In genomic region chr10:112558476-112559166, GRCh38 we compare ENCODE assay signal across 26 cellular contexts.
"Had no signal": no experiment of that assay in that cellular context is flagged by ENCODE, and none has a peak within 500 bp of the region (broad histone marks: within the 10 kb centered on the region; RNA-seq: fewer than 3 reads in every experiment).

No MANE protein-coding gene starts in this region.

- H3K27ac ChIP-seq: left ventricle myocardium inferior, parathyroid adenoma, psoas muscle, right atrium auricular region, right lobe of liver, tibial nerve, uterus had no signal

- ATAC-seq: natural killer cell treated with Interleukin-12 subunit alpha and Interleukin-12 subunit beta and Interleukin-15 and Interleukin-18, amount 100 ng/mL, for 72 hours; psoas muscle; right lobe of liver; stimulated activated memory B cell treated with anti-CD40 and anti-IgM and Interleukin-4, amounts not matched to agents 10 μg/mL and 1 μg/mL and 100 μg/mL, for 72 hours; stimulated activated naive CD8-positive, alpha-beta T cell treated with anti-CD3 and anti-CD28 coated beads, Interleukin-15, amount 100 ng/mL, for 72 hours had no signal

- H3K9me3 Mint-ChIP-seq: immature natural killer cell; mesothelial cell of epicardium; naive B cell; natural killer cell treated with Interleukin-12 subunit alpha and Interleukin-12 subunit beta and Interleukin-15 and Interleukin-18, amount 100 ng/mL, for 72 hours; stimulated activated memory B cell treated with anti-CD40 and anti-IgM and Interleukin-4, amounts not matched to agents 10 μg/mL and 1 μg/mL and 100 μg/mL, for 72 hours; stimulated activated naive CD8-positive, alpha-beta T cell treated with anti-CD3 and anti-CD28 coated beads, Interleukin-15, amount 100 ng/mL, for 72 hours; type B pancreatic cell had no signal

- H3K27ac Mint-ChIP-seq: mesothelial cell of epicardium; naive B cell; natural killer cell treated with Interleukin-12 subunit alpha and Interleukin-12 subunit beta and Interleukin-15 and Interleukin-18, amount 100 ng/mL, for 72 hours; stimulated activated memory B cell treated with anti-CD40 and anti-IgM and Interleukin-4, amounts not matched to agents 10 μg/mL and 1 μg/mL and 100 μg/mL, for 72 hours; stimulated activated naive CD8-positive, alpha-beta T cell treated with anti-CD3 and anti-CD28 coated beads, Interleukin-15, amount 100 ng/mL, for 72 hours; type B pancreatic cell had no signal

- H3K4me3 ChIP-seq: left ventricle myocardium inferior, lung, psoas muscle, right atrium auricular region, right lobe of liver, smooth muscle cell, tibial nerve, uterus had no signal

- H3K36me3 ChIP-seq: left ventricle myocardium inferior, right atrium auricular region, right lobe of liver, tibial nerve, uterus had no signal

- H3K4me1 ChIP-seq: left ventricle myocardium inferior, parathyroid adenoma, psoas muscle, right atrium auricular region, uterus had no signal

- H3K27me3 ChIP-seq: right atrium auricular region, right lobe of liver, tibial nerve, uterus had no signal

- H3K4me1 Mint-ChIP-seq: immature natural killer cell; naive B cell; stimulated activated memory B cell treated with anti-CD40 and anti-IgM and Interleukin-4, amounts not matched to agents 10 μg/mL and 1 μg/mL and 100 μg/mL, for 72 hours had no signal

- H3K27me3 Mint-ChIP-seq: naive B cell; natural killer cell treated with Interleukin-12 subunit alpha and Interleukin-12 subunit beta and Interleukin-15 and Interleukin-18, amount 100 ng/mL, for 72 hours; stimulated activated memory B cell treated with anti-CD40 and anti-IgM and Interleukin-4, amounts not matched to agents 10 μg/mL and 1 μg/mL and 100 μg/mL, for 72 hours; stimulated activated naive CD8-positive, alpha-beta T cell treated with anti-CD3 and anti-CD28 coated beads, Interleukin-15, amount 100 ng/mL, for 72 hours; type B pancreatic cell had no signal

- H3K9me3 ChIP-seq: left ventricle myocardium inferior, psoas muscle, right atrium auricular region, right lobe of liver, tibial nerve, uterus had no signal

- DNase-seq: hypothalamus; immature natural killer cell; kidney; left ventricle myocardium inferior; mesendoderm; naive B cell; nucleus accumbens; psoas muscle; right lobe of liver; stimulated activated CD4-positive, alpha-beta T cell treated with anti-CD3 and anti-CD28 coated beads, Interleukin-1b, Interleukin-23, amount 100 ng/mL, for 48 hours; stimulated activated CD4-positive, alpha-beta T cell treated with anti-CD3 and anti-CD28 coated beads, Interleukin-2, amount 100 ng/mL, for 48 hours; stimulated activated CD4-positive, alpha-beta T cell treated with anti-CD3 and anti-CD28 coated beads, Interleukin-4, amount 100 ng/mL, for 4 hours; stimulated activated CD8-positive, alpha-beta memory T cell treated with anti-CD3 and anti-CD28 coated beads, Interleukin-4, amount 100 ng/mL, for 48 hours; stimulated activated naive CD4-positive, alpha-beta T cell treated with Interleukin-2 at 50 U/mL for 16 hours; stimulated activated naive CD8-positive, alpha-beta T cell treated with anti-CD3 and anti-CD28 coated beads, Interleukin-15, amount 100 ng/mL, for 72 hours; substantia nigra; uterus had no signal

- H3K36me3 Mint-ChIP-seq: immature natural killer cell; mesothelial cell of epicardium; naive B cell; natural killer cell treated with Interleukin-12 subunit alpha and Interleukin-12 subunit beta and Interleukin-15 and Interleukin-18, amount 100 ng/mL, for 72 hours; type B pancreatic cell had no signal

- H3K4me3 Mint-ChIP-seq: immature natural killer cell; mesothelial cell of epicardium; naive B cell; natural killer cell treated with Interleukin-12 subunit alpha and Interleukin-12 subunit beta and Interleukin-15 and Interleukin-18, amount 100 ng/mL, for 72 hours; stimulated activated memory B cell treated with anti-CD40 and anti-IgM and Interleukin-4, amounts not matched to agents 10 μg/mL and 1 μg/mL and 100 μg/mL, for 72 hours; stimulated activated naive CD8-positive, alpha-beta T cell treated with anti-CD3 and anti-CD28 coated beads, Interleukin-15, amount 100 ng/mL, for 72 hours; type B pancreatic cell had no signal
